ENCODE assay signal across 9 cellular contexts in the genomic region with DNA sequence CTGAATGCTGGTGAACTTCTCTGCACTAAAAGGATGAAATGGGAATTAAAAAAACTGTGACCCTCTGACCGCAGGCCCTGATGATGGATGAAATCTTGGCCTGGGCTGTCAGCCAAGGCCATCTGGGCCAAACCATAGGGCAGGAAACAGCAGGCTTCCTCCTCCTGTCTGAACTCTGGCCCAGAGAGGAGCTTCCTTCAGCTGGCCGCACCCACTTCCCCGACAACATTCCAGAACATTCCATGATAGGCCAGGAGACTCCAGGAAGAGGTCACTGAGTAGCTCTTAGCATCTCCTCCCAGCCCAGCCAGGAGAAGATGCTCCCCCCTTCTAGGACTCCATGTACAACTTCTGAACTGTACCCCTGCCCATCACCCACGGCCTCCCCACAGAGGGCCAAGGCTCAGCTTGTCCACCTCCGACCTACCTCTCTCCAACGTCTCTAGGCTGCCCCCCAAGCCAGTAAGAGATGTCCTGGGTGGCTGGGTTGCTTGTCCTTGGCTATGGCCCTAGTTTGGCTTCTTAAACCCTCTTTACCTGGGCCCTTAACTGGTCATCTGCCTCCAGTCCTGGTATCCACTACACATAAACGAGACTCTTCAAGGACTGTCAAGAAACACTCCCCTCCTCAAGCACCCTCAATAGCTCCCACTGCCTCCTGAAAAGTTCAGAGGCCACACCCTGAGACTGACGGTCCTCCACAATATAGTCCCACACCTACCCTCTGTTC. TPM values are rescaled to one million over a fixed set of nuclear protein-coding genes. Genes with fewer than 3 reads are reported as not detected.
DNase-seq lines count a peak whose midpoint lies in the region; ATAC-seq and TF ChIP-seq lines count a peak whose summit lies in the region.
"Had no signal": no experiment of that assay in that cellular context is flagged by ENCODE, and none has a peak within 500 bp of the region (broad histone marks: within the 10 kb centered on the region; RNA-seq: fewer than 3 reads in every experiment).

No MANE protein-coding gene starts in this region.

- CTCF ChIA-PET in activated CD4-positive, alpha-beta T cell treated with anti-CD3 and anti-CD28 coated beads for 36 hours (lab: Charles Lee): interaction anchor here (0.7 kb wide), 1 partner anchor 211 kb away, joined by 3 read pairs; no protein-coding TSS in a partner anchor

- TF ChIP-seq CTCF in cardiac fibroblast (IDR thresholded peaks at IDR 0.05; ENCODE audit: low read depth, low read length): no peak
- TF ChIP-seq CTCF in testis (IDR thresholded peaks at IDR 0.05): no peak

- ATAC-seq in activated CD4-positive, alpha-beta T cell treated with anti-CD3 and anti-CD28 coated beads for 36 hours: no peak

- no peak overlapping the region for H3K4me3 Mint-ChIP-seq in activated CD4-positive, alpha-beta T cell treated with anti-CD3 and anti-CD28 coated beads for 36 hours
- H3K4me3 Mint-ChIP-seq: activated naive CD8-positive, alpha-beta T cell had no signal

- POLR2A ChIA-PET in activated CD4-positive, alpha-beta T cell treated with anti-CD3 and anti-CD28 coated beads for 36 hours (lab: Charles Lee): no interaction called here

- H3K9me3 ChIP-seq in testis: no peaks in the 10 kb centered on the region

- 59% methylated on average over 8 of the region's 8 CpGs for WGBS in testis, 2 donors

- DNase-seq in KBM-7 (peak; percentile 74), cardiac fibroblast (ENCODE audit: low read depth in 2 of 2) (peak; percentile 53 to 84), left kidney (ENCODE audit: low read depth, low spot score) (peak; percentile 62), testis (peak; percentile 77), T1000 (lab: John Stamatoyannopoulos, UW) (no peak), NCI-H2107 treated with DMSO at 0.1 percent for 48 hours (lab: John Stamatoyannopoulos, UW; ENCODE audit: unreplicated experiment) (no peak)
- DNase-seq in activated CD4-positive, alpha-beta T cell treated with anti-CD3 and anti-CD28 coated beads for 36 hours: no peak
- DNase-seq in activated CD4-positive, alpha-beta T cell treated with anti-CD3 and anti-CD28 coated beads, Interleukin-2, amount 50 U/mL, for 4 hours: no peak

- no peak for TF ChIP-seq POLR2A in testis (IDR thresholded peaks at IDR 0.05)

- no peaks in the 10 kb centered on the region for H3K36me3 ChIP-seq in testis (ENCODE audit: low read depth, missing control alignments)

- H3K27me3 ChIP-seq in testis: no peaks in the 10 kb centered on the region

- H3K4me1 Mint-ChIP-seq in activated CD4-positive, alpha-beta T cell treated with anti-CD3 and anti-CD28 coated beads for 36 hours: no peaks in the 10 kb centered on the region

- in situ Hi-C loops in KBM-7 (cut with MboI; ENCODE audit: low pct_unique_long_range_greater_than_20kb, low sequenced_read_pairs): no loop called here

- H3K27ac ChIP-seq in testis: peak overlapping the region; percentile 50 to 62

- intact Hi-C loops in testis (cut with DNase I; ENCODE audit: low total_unique reads): no loop called here
- intact Hi-C loops in activated CD4-positive, alpha-beta T cell treated with anti-CD3 and anti-CD28 coated beads for 36 hours (cut with DNase I, micrococcal nuclease): no loop called here

- no peaks in the 10 kb centered on the region for H3K9me3 Mint-ChIP-seq in activated CD4-positive, alpha-beta T cell treated with anti-CD3 and anti-CD28 coated beads for 36 hours (ENCODE audit: low read depth)

- no peaks in the 10 kb centered on the region for H3K27me3 Mint-ChIP-seq in activated CD4-positive, alpha-beta T cell treated with anti-CD3 and anti-CD28 coated beads for 36 hours
- H3K27me3 Mint-ChIP-seq: activated naive CD8-positive, alpha-beta T cell had no signal

- H3K27ac Mint-ChIP-seq in activated CD4-positive, alpha-beta T cell treated with anti-CD3 and anti-CD28 coated beads for 36 hours: no peak overlapping the region
- H3K27ac Mint-ChIP-seq: activated naive CD8-positive, alpha-beta T cell had no signal

- peaks cover 20% of the 10 kb centered on the region for H3K4me1 ChIP-seq in testis

- H3K4me3 ChIP-seq in cardiac fibroblast (replicated peaks in 1 of 2; ENCODE audit: low read depth in 2 of 2, low read length in 2 of 2) (no peak overlapping the region), testis (no peak overlapping the region)

- no peaks in the 10 kb centered on the region for H3K36me3 Mint-ChIP-seq in activated CD4-positive, alpha-beta T cell treated with anti-CD3 and anti-CD28 coated beads for 36 hours (ENCODE audit: low read depth)
- H3K36me3 Mint-ChIP-seq: activated naive CD8-positive, alpha-beta T cell had no signal

RNA-seq across cellular contexts. Expression of gene RPH3AL, which starts 1.7 kb away (rescaled TPM):
- total RNA-seq in testis: 10 to 100 TPM in 1 of 2 donors, 1 to 10 TPM in 1; 6.5 to 13.5 TPM
- 4.4 TPM for polyA plus RNA-seq in testis (ENCODE audit: insufficient read depth, low read depth, low replicate concordance)
- total RNA-seq in activated CD4-positive, alpha-beta T cell treated with anti-CD3 and anti-CD28 coated beads for 36 hours: 1 to 10 TPM; 1.4 to 2.0 TPM

Comparison
In these comparisons a context has a peak if more than half of its experiments do, and no peak if none do; other contexts are left out.
1. DNase-seq: peak in KBM-7 (single experiment), cardiac fibroblast (2 of 2), left kidney (single experiment) and testis (single experiment); none in T1000 (single experiment), activated CD4-positive, alpha-beta T cell treated with anti-CD3 and anti-CD28 coated beads for 36 hours (single experiment), activated CD4-positive, alpha-beta T cell treated with anti-CD3 and anti-CD28 coated beads, Interleukin-2, amount 50 U/mL, for 4 hours (0 of 2) and NCI-H2107 treated with DMSO at 0.1 percent for 48 hours (single experiment).